28 cellular contexts compared by ENCODE assay signal in the genomic region with DNA sequence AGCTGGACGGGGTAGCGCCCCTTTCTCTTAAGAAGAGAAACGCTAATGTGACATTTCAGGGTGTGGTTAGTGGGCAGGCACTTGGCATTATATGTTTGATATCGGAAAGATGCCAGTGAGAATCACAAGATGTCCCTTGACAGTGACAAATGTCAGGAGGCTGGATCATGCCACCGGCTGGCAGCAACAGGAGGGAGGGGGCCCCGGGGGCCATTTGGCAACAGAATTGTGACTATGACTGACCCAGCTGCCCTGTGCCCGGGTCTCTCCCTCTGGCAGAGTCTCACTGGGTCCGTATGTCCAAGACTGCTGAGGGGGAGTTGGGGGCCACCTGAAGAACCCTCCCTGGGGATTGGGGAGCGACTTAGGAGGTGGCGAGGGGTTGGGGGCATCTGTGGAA. TPM values are rescaled to one million over a fixed set of nuclear protein-coding genes. Genes with fewer than 3 reads are reported as not detected.
"Had no signal": no experiment of that assay in that cellular context is flagged by ENCODE, and none has a peak within 500 bp of the region (broad histone marks: within the 10 kb centered on the region; RNA-seq: fewer than 3 reads in every experiment).

No MANE protein-coding gene starts in this region.

- H3K4me3 ChIP-seq: breast epithelium, K562 had no signal

- DNase-seq: activated CD4-positive, alpha-beta memory T cell treated with anti-CD3 and anti-CD28 coated beads for 36 hours; activated CD4-positive, alpha-beta T cell treated with anti-CD3 and anti-CD28 coated beads, Interleukin-2, amount 10 ng/mL, durations not matched to agents 7 days and 5 days; activated CD4-positive, CD25-positive, alpha-beta regulatory T cell; activated gamma-delta T cell; activated naive CD4-positive, alpha-beta T cell treated with anti-CD3 and anti-CD28 coated beads, Interleukin-2, amount 10 ng/mL, durations not matched to agents 7 days and 5 days; activated T-cell treated with anti-CD3 and anti-CD28 coated beads for 4 hours; activated T-cell treated with anti-CD3 and anti-CD28 coated beads, Interleukin-2, amount 50 U/mL, for 48 hours; aorta; Karpas-422; MM.1S; NCI-H1105; NCI-H1436; NCI-H1694 treated with DMSO at 0.1 percent for 48 hours; NCI-H2029 treated with DMSO at 0.1 percent for 48 hours; NCI-H345; NCI-H510A; NCI-H526 treated with DMSO at 0.1 percent for 48 hours; NK-92 treated with Interleukin-12 subunit alpha and Interleukin-12 subunit beta, amount 100 ng/mL, for 24 hours; OCI-M1; RPMI8226; SHP77 treated with DMSO at 0.1 percent for 48 hours had no signal

- H3K27ac ChIP-seq: breast epithelium, VCaP had no signal

- ATAC-seq: activated T-helper 17 cell treated with anti-CD3 and anti-CD28 coated beads, Interleukin-2, amount 50 U/mL, for 72 hours; Panc1 had no signal

- H3K27ac Mint-ChIP-seq: activated CD4-positive, alpha-beta memory T cell treated with anti-CD3 and anti-CD28 coated beads for 36 hours; activated CD4-positive, alpha-beta T cell treated with anti-CD3 and anti-CD28 coated beads, Interleukin-2, amount 10 ng/mL, durations not matched to agents 7 days and 5 days; activated naive CD4-positive, alpha-beta T cell treated with anti-CD3 and anti-CD28 coated beads, Interleukin-2, amount 10 ng/mL, durations not matched to agents 7 days and 5 days; activated T-helper 17 cell treated with anti-CD3 and anti-CD28 coated beads, Interleukin-2, amount 50 U/mL, for 72 hours; T-helper 1 cell treated with Interleukin-12 subunit alpha and Interleukin-12 subunit beta and Interleukin-4 antibody, amounts not matched to agents 30 μg/mL and 1 μg/mL, for 36 hours had no signal

- H3K27me3 ChIP-seq: breast epithelium had no signal

- H3K9me3 Mint-ChIP-seq: activated CD4-positive, alpha-beta memory T cell treated with anti-CD3 and anti-CD28 coated beads for 36 hours; activated CD4-positive, alpha-beta T cell treated with anti-CD3 and anti-CD28 coated beads, Interleukin-2, amount 10 ng/mL, durations not matched to agents 7 days and 5 days; activated naive CD4-positive, alpha-beta T cell treated with anti-CD3 and anti-CD28 coated beads, Interleukin-2, amount 10 ng/mL, durations not matched to agents 7 days and 5 days; activated T-helper 17 cell treated with anti-CD3 and anti-CD28 coated beads, Interleukin-2, amount 50 U/mL, for 72 hours; T-helper 1 cell treated with Interleukin-12 subunit alpha and Interleukin-12 subunit beta and Interleukin-4 antibody, amounts not matched to agents 30 μg/mL and 1 μg/mL, for 36 hours had no signal

- H3K9me3 ChIP-seq: breast epithelium had no signal

RNA-seq across cellular contexts. Expression of a gene that starts 18.9 kb away (rescaled TPM):
- total RNA-seq: SK-MEL-5 had no signal
